8 cellular contexts compared by ENCODE assay signal in the genomic region with DNA sequence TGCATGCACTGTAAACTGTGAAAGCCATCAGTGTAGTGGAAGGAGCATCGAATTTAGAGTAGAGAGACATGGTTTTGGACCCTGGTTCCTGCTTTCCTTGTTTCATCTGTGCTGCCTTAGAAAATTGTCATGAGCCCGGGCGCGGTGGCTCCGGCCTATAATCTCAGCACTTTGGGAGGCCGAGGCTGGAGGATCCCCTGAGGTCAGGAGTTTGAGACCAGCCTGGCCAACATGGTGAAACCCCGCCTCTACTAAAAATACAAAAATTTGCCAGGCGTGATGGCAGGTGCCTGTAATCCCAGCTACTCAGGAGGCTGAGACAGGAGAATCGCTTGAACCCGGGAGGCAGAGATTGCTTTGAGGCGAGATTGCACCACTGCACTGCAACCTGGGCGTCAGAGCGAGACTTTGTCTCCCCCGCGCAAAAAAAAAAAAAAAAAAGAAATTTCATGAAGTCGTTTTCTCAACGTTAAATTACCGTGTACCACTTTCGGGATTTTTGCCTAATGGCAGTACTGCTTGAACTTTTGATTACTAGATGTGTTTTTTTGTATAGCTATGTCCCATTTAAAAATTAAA. TPM values are rescaled to one million over a fixed set of nuclear protein-coding genes. Genes with fewer than 3 reads are reported as not detected.
A peak's percentile ranks its signal among the peaks of the same experiment; 100 is the strongest.
DNase-seq lines count a peak whose midpoint lies in the region; ATAC-seq, FAIRE-seq and TF ChIP-seq lines count a peak whose summit lies in the region.

No MANE protein-coding gene starts in this region.

- H3K4me1 ChIP-seq in CD8-positive, alpha-beta memory T cell (ENCODE audit: insufficient read depth, low read length) = peaks cover 14% of the 10 kb centered on the region
- H3K4me1 ChIP-seq in PC-9 (replicated peaks; ENCODE audit: insufficient read depth) = peaks cover 9% of the 10 kb centered on the region; the same call in 1 of the 2 replicates
- peaks cover 11 to 15% (median 12%) of the 10 kb centered on the region in 3 donors for H3K4me1 ChIP-seq in pancreas

- no peaks in the 10 kb centered on the region for H4K20me1 ChIP-seq in PC-9 (ENCODE audit: insufficient read depth)

- H3K36me3 ChIP-seq in CD8-positive, alpha-beta memory T cell (ENCODE audit: insufficient read depth, low read length) = no peaks in the 10 kb centered on the region
- H3K36me3 ChIP-seq in PC-9 (ENCODE audit: low read depth) (no peaks in the 10 kb centered on the region), pancreas (peaks cover 0 to 5% (median 0%) of the 10 kb centered on the region in 3 donors)

- peak overlapping the region; percentile 87 for H2AFZ ChIP-seq in PC-9

- no peaks in the 10 kb centered on the region for H3K9me2 ChIP-seq in PC-9 (ENCODE audit: insufficient read depth)

- intact Hi-C loops in PC-9 (cut with micrococcal nuclease; ENCODE audit: unreplicated experiment) = loop anchor here (5.0 kb wide), 2 partner anchors 71 to 266 kb away; partner anchors contain the start of gene ARL6IP1
- intact Hi-C loops in pancreas (cut with DNase I) = no loop called here

- ATAC-seq in pancreas = no peak
- ATAC-seq in HG03025 (IDR thresholded peaks at IDR 0.05; ENCODE audit: low FRiP score, unreplicated experiment) = no peak
- ATAC-seq in omental fat pad (ENCODE audit: low FRiP score) = no peak

- H3K27me3 Mint-ChIP-seq in CD8-positive, alpha-beta memory T cell = peaks cover 0 to 1% of the 10 kb centered on the region in 2 donors

- peak overlapping the region; percentile 92 to 96 (median 95) for H3K4me3 Mint-ChIP-seq in CD8-positive, alpha-beta memory T cell

- peak overlapping the region; percentile 100 for H3K27ac ChIP-seq in CD8-positive, alpha-beta memory T cell (ENCODE audit: low read depth, low read length)
- H3K27ac ChIP-seq in PC-9 = peak overlapping the region; percentile 97
- H3K27ac ChIP-seq in epithelial cell of prostate = peak overlapping the region; percentile 96
- H3K27ac ChIP-seq in pancreas = peak overlapping the region; percentile 99 to 100 (median 100)

- peak overlapping the region; percentile 83 for H3K4me2 ChIP-seq in PC-9

- H3K9me3 Mint-ChIP-seq in CD8-positive, alpha-beta memory T cell = no peaks in the 10 kb centered on the region

- peak overlapping the region; percentile 93 for H3K4me3 ChIP-seq in CD8-positive, alpha-beta memory T cell (ENCODE audit: low read length)
- peak overlapping the region; percentile 88 for H3K4me3 ChIP-seq in PC-9
- H3K4me3 ChIP-seq in pancreas = peak overlapping the region; percentile 64 to 69 (median 67)

- no peaks in the 10 kb centered on the region; the same call in 1 of the 2 replicates for H3F3A ChIP-seq in PC-9 (ENCODE audit: insufficient read depth, low read depth)

- H3K4me1 Mint-ChIP-seq in CD8-positive, alpha-beta memory T cell = peaks cover 8 to 22% (median 19%) of the 10 kb centered on the region in 3 donors

- peak overlapping the region; percentile 92 to 100 (median 98) for H3K27ac Mint-ChIP-seq in CD8-positive, alpha-beta memory T cell

- peaks cover 15% of the 10 kb centered on the region for H3K79me2 ChIP-seq in PC-9 (ENCODE audit: low read depth)

- H3K36me3 Mint-ChIP-seq in CD8-positive, alpha-beta memory T cell = peaks cover 0 to 21% (median 2%) of the 10 kb centered on the region in 3 donors

- WGBS in pancreas, 2 donors = 23 to 26% methylated on average over 19 of the region's 19 CpGs

- H3K9me3 ChIP-seq in CD8-positive, alpha-beta memory T cell (ENCODE audit: low read length) = no peaks in the 10 kb centered on the region
- no peaks in the 10 kb centered on the region for H3K9me3 ChIP-seq in PC-9 (ENCODE audit: insufficient read depth, low read depth)
- H3K9me3 ChIP-seq in pancreas = no peaks in the 10 kb centered on the region

- H3K27me3 ChIP-seq in CD8-positive, alpha-beta memory T cell (ENCODE audit: insufficient read depth, low read length, poor library complexity, severe bottlenecking) = no peaks in the 10 kb centered on the region
- H3K27me3 ChIP-seq in PC-9 (ENCODE audit: insufficient read depth, low read depth) (no peaks in the 10 kb centered on the region), pancreas (no peaks in the 10 kb centered on the region)

- no peak for DNase-seq in CD8-positive, alpha-beta memory T cell
- no peak for DNase-seq in PC-9
- no peak for DNase-seq in epithelial cell of prostate (ENCODE audit: low read depth, low spot score)
- DNase-seq in pancreas = peak in 1 of 6 donors; percentile 37
- DNase-seq in SK-N-DZ (ENCODE audit: low spot score) = no peak
- DNase-seq in stimulated activated CD4-positive, alpha-beta T cell treated with anti-CD3 and anti-CD28 coated beads, Interleukin-4, amount 100 ng/mL, for 24 hours = no peak
- DNase-seq in omental fat pad (ENCODE audit: low spot score) = no peak

- FAIRE-seq in pancreas (lab: Jason Lieb, UNC) = no peak

- CTCF ChIA-PET in CD8-positive, alpha-beta memory T cell (lab: Charles Lee) = interaction anchor here (0.7 to 1.7 kb wide), 8 partner anchors 9 to 687 kb away, joined by 3 to 9 read pairs (median 3); partner anchors contain the start of gene VPS35L
- CTCF ChIA-PET in PC-9 (lab: Charles Lee) = interaction anchor here (0.8 kb wide), 1 partner anchor 85 kb away, joined by 3 read pairs; the partner anchor contains the start of gene TMC7

- TSS peak; percentile 68 for BruUV-seq in PC-9 (replicated peaks; lab: Mats Ljungman, UMichigan)

- no peak for TF ChIP-seq CTCF in PC-9 (conservative IDR thresholded peaks at IDR 0.05)
- no peak for TF ChIP-seq CTCF in pancreas (IDR thresholded peaks at IDR 0.05)
- TF ChIP-seq CTCF in omental fat pad (IDR thresholded peaks at IDR 0.05) = no peak

- POLR2A ChIA-PET in CD8-positive, alpha-beta memory T cell (lab: Charles Lee) = interaction anchor here (0.6 to 1.0 kb wide), 5 partner anchors 27 to 456 kb away, joined by 3 to 7 read pairs (median 4); partner anchors contain the start of genes ARL6IP1 and CCP110
- POLR2A ChIA-PET in PC-9 (lab: Charles Lee; ENCODE audit: unreplicated experiment) = no interaction called here

RNA-seq across cellular contexts. Expression of gene COQ7, which starts 0.9 kb away (rescaled TPM):
- 10 to 100 TPM; 22.4 TPM for total RNA-seq in CD8-positive, alpha-beta memory T cell
- 13.2 TPM for polyA plus RNA-seq in CD8-positive, alpha-beta memory T cell
- total RNA-seq in PC-9 (2021) = 26.9 and 30.7 TPM in 2 replicates
- 10 to 100 TPM in 4 of 6 donors, 1 to 10 TPM in 2; 6.9 to 10.5 (median 10.1) TPM for total RNA-seq in pancreas
- 10 to 100 TPM in 1 of 2 donors, 1 to 10 TPM in 1; 7.8 to 12.6 TPM for polyA plus RNA-seq in pancreas
- 35.5 and 42.3 TPM in 2 replicates for polyA plus RNA-seq in SK-N-DZ (2014; cell fraction: cytosol; rRNA removed)
- 16.7 and 21.2 TPM in 2 replicates for polyA plus RNA-seq in SK-N-DZ (2014; cell fraction: nucleus; rRNA removed)
- total RNA-seq in omental fat pad = 10 to 100 TPM; 11.0 to 17.4 (median 11.9) TPM

RNA-seq across cellular contexts. Expression of gene ITPRIPL2, which starts 45.4 kb away (rescaled TPM):
- total RNA-seq in CD8-positive, alpha-beta memory T cell = 10 to 100 TPM; 15.8 to 17.3 TPM
- polyA plus RNA-seq in CD8-positive, alpha-beta memory T cell = 0.89 TPM
- 117 and 142 TPM in 2 replicates for total RNA-seq in PC-9 (2021)
- total RNA-seq in pancreas = 10 to 100 TPM; 17.9 to 36.2 (median 24.1) TPM
- 1 to 10 TPM; 4.0 to 4.3 TPM for polyA plus RNA-seq in pancreas
- 0.07 and 0.14 TPM in 2 replicates for polyA plus RNA-seq in SK-N-DZ (2014; cell fraction: cytosol; rRNA removed)
- 0.21 and 0.37 TPM in 2 replicates for polyA plus RNA-seq in SK-N-DZ (2014; cell fraction: nucleus; rRNA removed)
- total RNA-seq in omental fat pad = 10 to 100 TPM; 58.9 to 92.5 (median 75.7) TPM
